17 cellular contexts compared by ENCODE assay signal in genomic region chr1:224180783-224181452, GRCh38. TPM values are rescaled to one million over a fixed set of nuclear protein-coding genes. Genes with fewer than 3 reads are reported as not detected.
A peak's percentile ranks its signal among the peaks of the same experiment; 100 is the strongest.
DNase-seq lines count a peak whose midpoint lies in the region; ATAC-seq and TF ChIP-seq lines count a peak whose summit lies in the region.
"Had no signal": no experiment of that assay in that cellular context is flagged by ENCODE, and none has a peak within 500 bp of the region (broad histone marks: within the 10 kb centered on the region; RNA-seq: fewer than 3 reads in every experiment).

No MANE protein-coding gene starts in this region.

- H3K9ac ChIP-seq in MM.1S (ENCODE audit: low read length), result peak overlapping the region; percentile 84; the same call in 1 of the 2 replicates

- WGBS in esophagus, 2 donors, result 60 to 71% methylated on average over 11 of the region's 11 CpGs

- no peaks in the 10 kb centered on the region for H3K9me3 ChIP-seq in MM.1S (replicated peaks; ENCODE audit: insufficient read depth, low read length)
- H3K9me3 ChIP-seq in esophagus (ENCODE audit: control insufficient read depth in 2 of 2, insufficient read depth in 1 of 2, low read depth in 1 of 2, low read length in 1 of 2), result no peaks in the 10 kb centered on the region

- peak overlapping the region; percentile 5 for H3K27ac Mint-ChIP-seq in stimulated activated effector memory CD8-positive, alpha-beta T cell treated with anti-CD3 and anti-CD28 coated beads, Interleukin-12 subunit alpha, Interleukin-12 subunit beta, amount 100 ng/mL, for 72 hours
- H3K27ac Mint-ChIP-seq: progenitor cell of endocrine pancreas had no signal

- H3K36me3 ChIP-seq in MM.1S (replicated peaks; ENCODE audit: insufficient read depth, low read length) (no peaks in the 10 kb centered on the region), esophagus (ENCODE audit: control insufficient read depth in 2 of 2, insufficient read depth in 2 of 2, low read length in 1 of 2) (no peaks in the 10 kb centered on the region)

- H3K9me3 Mint-ChIP-seq in stimulated activated effector memory CD8-positive, alpha-beta T cell treated with anti-CD3 and anti-CD28 coated beads, Interleukin-12 subunit alpha, Interleukin-12 subunit beta, amount 100 ng/mL, for 72 hours, result no peaks in the 10 kb centered on the region

- H3K79me2 ChIP-seq in MM.1S (ENCODE audit: low read length), result peaks cover 25% of the 10 kb centered on the region

- H3K4me3 ChIP-seq in MM.1S (ENCODE audit: low read length) (no peak overlapping the region), esophagus (ENCODE audit: low read depth in 1 of 2, low read length in 2 of 2) (no peak overlapping the region)
- H3K4me3 ChIP-seq: GM12878, K562 had no signal

- H3K27me3 ChIP-seq in MM.1S (replicated peaks; ENCODE audit: insufficient read depth, low read length), result no peaks in the 10 kb centered on the region
- H3K27me3 ChIP-seq in esophagus (ENCODE audit: control insufficient read depth in 1 of 2, insufficient read depth in 2 of 2, low read length in 2 of 2), result no peaks in the 10 kb centered on the region

- no peak for ATAC-seq in stimulated activated effector memory CD8-positive, alpha-beta T cell treated with anti-CD3 and anti-CD28 coated beads, Interleukin-12 subunit alpha, Interleukin-12 subunit beta, amount 100 ng/mL, for 72 hours
- ATAC-seq: GM12878; K562; stimulated activated naive CD8-positive, alpha-beta T cell treated with anti-CD3 and anti-CD28 coated beads, Interleukin-15, Interleukin-2, amounts not matched to agents 100 U/mL and 50 U/mL, for 24 hours had no signal

- no peaks in the 10 kb centered on the region for H4K20me1 ChIP-seq in MM.1S (ENCODE audit: insufficient read depth, low read length)

- peak overlapping the region; percentile 75; the same call in 1 of the 2 replicates for H3K4me2 ChIP-seq in MM.1S (ENCODE audit: low read depth, low read length)

- no peaks in the 10 kb centered on the region for H3K9me2 ChIP-seq in MM.1S (replicated peaks; ENCODE audit: insufficient read depth, low read length)

- no peak for TF ChIP-seq CTCF in MM.1S (IDR thresholded peaks at IDR 0.05; ENCODE audit: low read length)

- no peak overlapping the region for H3K4me3 Mint-ChIP-seq in stimulated activated effector memory CD8-positive, alpha-beta T cell treated with anti-CD3 and anti-CD28 coated beads, Interleukin-12 subunit alpha, Interleukin-12 subunit beta, amount 100 ng/mL, for 72 hours

- H3K4me1 Mint-ChIP-seq in stimulated activated effector memory CD8-positive, alpha-beta T cell treated with anti-CD3 and anti-CD28 coated beads, Interleukin-12 subunit alpha, Interleukin-12 subunit beta, amount 100 ng/mL, for 72 hours, result peaks cover 36% of the 10 kb centered on the region

- H2AFZ ChIP-seq in MM.1S (ENCODE audit: low read length), result peak overlapping the region; percentile 90; the same call in 1 of the 2 replicates

- H3F3A ChIP-seq in MM.1S (ENCODE audit: insufficient read depth, low read length), result peaks cover 25% of the 10 kb centered on the region

- DNase-seq in activated CD8-positive, alpha-beta memory T cell treated with anti-CD3 and anti-CD28 coated beads for 24 hours, result peak; percentile 46
- DNase-seq in activated CD8-positive, alpha-beta memory T cell treated with anti-CD3 and anti-CD28 coated beads, Interleukin-2, amount 50 U/mL, for 48 hours, result no peak
- DNase-seq in MM.1S (no peak), T-helper 1 cell (no peak), dermis blood vessel endothelial cell (no peak), NCI-H446 (lab: John Stamatoyannopoulos, UW) (no peak)
- no peak for DNase-seq in stimulated activated effector memory CD8-positive, alpha-beta T cell treated with anti-CD3 and anti-CD28 coated beads, Interleukin-12 subunit alpha, Interleukin-12 subunit beta, amount 100 ng/mL, for 72 hours (ENCODE audit: low spot score in 2 of 2)
- DNase-seq: ACHN; activated T-cell treated with anti-CD3 and anti-CD28 coated beads for 4 hours; COR-L47; hypothalamus; NK-92 treated with Interleukin-12 subunit alpha and Interleukin-12 subunit beta, amount 100 ng/mL, for 24 hours; stimulated activated naive CD8-positive, alpha-beta T cell treated with anti-CD3 and anti-CD28 coated beads, Interleukin-15, Interleukin-2, amounts not matched to agents 100 U/mL and 50 U/mL, for 24 hours had no signal

- H3K4me1 ChIP-seq in MM.1S (ENCODE audit: low read length) (peaks cover 6% of the 10 kb centered on the region; the same call in 1 of the 2 replicates), esophagus (ENCODE audit: control insufficient read depth in 2 of 2, insufficient read depth in 2 of 2, low read length in 1 of 2) (peaks cover 0 to 2% of the 10 kb centered on the region in 2 donors)

- H3K27ac ChIP-seq in MM.1S (ENCODE audit: low read length), result no peak overlapping the region; the same call in 1 of the 2 replicates
- H3K27ac ChIP-seq in esophagus (ENCODE audit: low read depth in 2 of 2, low read length in 1 of 2), result peak overlapping the region; percentile 47 to 66

- peaks cover 34% of the 10 kb centered on the region for H3K36me3 Mint-ChIP-seq in stimulated activated effector memory CD8-positive, alpha-beta T cell treated with anti-CD3 and anti-CD28 coated beads, Interleukin-12 subunit alpha, Interleukin-12 subunit beta, amount 100 ng/mL, for 72 hours

RNA-seq across cellular contexts. Expression of gene DEGS1, which starts 2.1 kb away (rescaled TPM):
- polyA plus RNA-seq in esophagus, result 10 to 100 TPM; 33.1 to 42.8 TPM
- 115 and 126 TPM in 2 replicates for total RNA-seq in dermis blood vessel endothelial cell
